18 cellular contexts compared by ENCODE assay signal in the genomic region with DNA sequence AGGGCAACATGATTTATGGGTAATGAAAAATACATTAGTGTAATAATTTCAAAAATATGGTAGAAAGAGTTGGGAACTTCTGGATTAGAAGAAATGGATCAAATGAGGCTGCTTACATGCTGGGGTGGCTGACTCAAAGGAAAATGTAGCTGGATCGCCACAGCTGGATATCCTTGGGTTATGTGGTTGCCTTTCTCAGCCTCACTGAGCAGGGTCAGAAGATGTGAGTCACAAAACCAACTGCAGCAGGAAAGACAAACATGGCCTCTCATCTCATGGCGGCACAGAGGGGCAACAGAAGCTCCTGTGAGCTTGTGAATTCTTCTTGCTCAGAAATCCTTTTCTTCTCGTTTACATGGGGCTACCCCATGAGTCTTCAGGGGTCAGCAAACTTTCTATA.
DNase-seq lines count a peak whose midpoint lies in the region; ATAC-seq, FAIRE-seq and TF ChIP-seq lines count a peak whose summit lies in the region.
"Had no signal": no experiment of that assay in that cellular context is flagged by ENCODE, and none has a peak within 500 bp of the region (broad histone marks: within the 10 kb centered on the region; RNA-seq: fewer than 3 reads in every experiment).

No MANE protein-coding gene starts in this region.

- POLR2A ChIA-PET in K562 (lab: Yijun Ruan, JAX), result interaction anchor here (0.6 kb wide), 1 partner anchor 9 kb away, joined by 3 read pairs; no protein-coding TSS in a partner anchor

- no peak overlapping the region for H3K4me2 ChIP-seq in K562 (ENCODE audit: insufficient read depth, low read length)

- H3K27me3 ChIP-seq in K562 (ENCODE audit: control insufficient read depth in 2 of 2, insufficient read depth in 2 of 2, low read length in 2 of 2) (no peaks in the 10 kb centered on the region), kidney epithelial cell (ENCODE audit: control insufficient read depth, insufficient read depth, low read length) (no peaks in the 10 kb centered on the region), ovary (no peaks in the 10 kb centered on the region)
- H3K27me3 ChIP-seq: SJCRH30 had no signal

- no peak for TF ChIP-seq EP300 in K562 (IDR thresholded peaks at IDR 0.05; ENCODE audit: low read length)
- TF ChIP-seq EP300 in ovary (IDR thresholded peaks at IDR 0.05), result no peak

- H3K4me3 Mint-ChIP-seq in type B pancreatic cell, result no peak overlapping the region
- H3K4me3 Mint-ChIP-seq: stimulated activated memory B cell treated with anti-CD40 and anti-IgM and Interleukin-4, amounts not matched to agents 10 μg/mL and 1 μg/mL and 100 μg/mL, for 72 hours had no signal

- no peaks in the 10 kb centered on the region for H3K79me2 ChIP-seq in K562 (ENCODE audit: control insufficient read depth, insufficient read depth, low read length)

- H3K27ac Mint-ChIP-seq in type B pancreatic cell, result no peak overlapping the region
- H3K27ac Mint-ChIP-seq: stimulated activated memory B cell treated with anti-CD40 and anti-IgM and Interleukin-4, amounts not matched to agents 10 μg/mL and 1 μg/mL and 100 μg/mL, for 72 hours had no signal

- H3K9ac ChIP-seq in K562 (ENCODE audit: insufficient read depth in 1 of 2, low read depth in 2 of 2, low read length in 2 of 2), result no peak overlapping the region

- H3K27ac ChIP-seq in K562 (ENCODE audit: extremely low read depth, low read depth, low read length) (no peak overlapping the region), ovary (no peak overlapping the region)
- H3K27ac ChIP-seq: SJCRH30 had no signal

- no peaks in the 10 kb centered on the region for H4K20me1 ChIP-seq in K562 (replicated peaks; ENCODE audit: control insufficient read depth, insufficient read depth, low read length)

- no peak for TF ChIP-seq POLR2A in K562 (conservative IDR thresholded peaks at IDR 0.05)
- no peak for TF ChIP-seq POLR2A in ovary (IDR thresholded peaks at IDR 0.05)

- no peaks in the 10 kb centered on the region for H3K36me3 Mint-ChIP-seq in type B pancreatic cell
- H3K36me3 Mint-ChIP-seq: stimulated activated memory B cell treated with anti-CD40 and anti-IgM and Interleukin-4, amounts not matched to agents 10 μg/mL and 1 μg/mL and 100 μg/mL, for 72 hours had no signal

- ATAC-seq in K562 (no peak), HG03469 (IDR thresholded peaks at IDR 0.05; ENCODE audit: unreplicated experiment) (no peak), HG03432 (IDR thresholded peaks at IDR 0.05; ENCODE audit: unreplicated experiment) (no peak)
- ATAC-seq: stimulated activated memory B cell treated with anti-CD40 and anti-IgM and Interleukin-4, amounts not matched to agents 10 μg/mL and 1 μg/mL and 100 μg/mL, for 72 hours had no signal

- H3K4me3 ChIP-seq in K562 (no peak overlapping the region), kidney epithelial cell (ENCODE audit: low read depth, low read length) (no peak overlapping the region), ovary (no peak overlapping the region)
- H3K4me3 ChIP-seq: SJCRH30 had no signal

- H3K9me3 ChIP-seq in K562 (replicated peaks; ENCODE audit: control insufficient read depth, insufficient read depth, low read depth, low read length) (no peaks in the 10 kb centered on the region), ovary (no peaks in the 10 kb centered on the region)
- H3K9me3 ChIP-seq: SJCRH30 had no signal

- H3K4me1 ChIP-seq in K562 (replicated peaks in 1 of 2; ENCODE audit: control insufficient read depth in 2 of 2, insufficient read depth in 2 of 2, low read length in 2 of 2) (no peaks in the 10 kb centered on the region; a peak in 2 of 5 replicates), ovary (ENCODE audit: insufficient read depth) (peaks cover 13% of the 10 kb centered on the region)
- H3K4me1 ChIP-seq: SJCRH30 had no signal

- H3K9me3 Mint-ChIP-seq in type B pancreatic cell, result peaks cover 9% of the 10 kb centered on the region

- TF ChIP-seq CTCF in K562 (IDR thresholded peaks at IDR 0.05 in 2 of 3, conservative IDR thresholded peaks at IDR 0.05 in 1 of 3; ENCODE audit: insufficient read depth in 2 of 3, low read depth in 1 of 3, low read length in 3 of 3) (no peak), kidney epithelial cell (IDR thresholded peaks at IDR 0.05; ENCODE audit: insufficient read depth, low read length, poor library complexity, severe bottlenecking) (no peak), ovary (IDR thresholded peaks at IDR 0.05) (no peak), type B pancreatic cell (conservative IDR thresholded peaks at IDR 0.05) (no peak)

- TF ChIP-seq RAD21 in K562 (CRISPR knock-in tag; conservative IDR thresholded peaks at IDR 0.05 in 1 of 2, IDR thresholded peaks at IDR 0.05 in 1 of 2), result no peak

- peak overlapping the region; percentile 26 for H2AFZ ChIP-seq in K562 (ENCODE audit: low read depth, low read length)

- no peaks in the 10 kb centered on the region for H3K9me1 ChIP-seq in K562 (ENCODE audit: control insufficient read depth, insufficient read depth, low read length)

- BruUV-seq in K562 (replicated peaks; lab: Mats Ljungman, UMichigan), result no TSS peak

- DNase-seq in AG08396 (ENCODE audit: low spot score) (peak; percentile 39), LHCN-M2 (ENCODE audit: low read depth) (peak; percentile 63), K562 (ENCODE audit: extremely low read depth in 1 of 4, low spot score in 3 of 4) (no peak), kidney epithelial cell (ENCODE audit: low read depth) (peak; percentile 67), ovary (no peak), type B pancreatic cell (ENCODE audit: extremely low spot score, unreplicated experiment) (no peak)
- DNase-seq: activated CD4-positive, alpha-beta T cell treated with anti-CD3 and anti-CD28 coated beads for 48 hours; activated T-cell treated with anti-CD3 and anti-CD28 coated beads, Interleukin-2, amount 50 U/mL, for 1 hour; cortex of kidney; KBM-7; NCI-H1417 treated with DMSO at 0.1 percent for 48 hours; occipital lobe; SJCRH30; small intestine; T1000 had no signal

- H3K4me1 Mint-ChIP-seq in type B pancreatic cell (ENCODE audit: unreplicated experiment), result peaks cover 24% of the 10 kb centered on the region

- in situ Hi-C loops in K562 (cut with MboI), result no loop called here

- no peak for FAIRE-seq in K562 (lab: Jason Lieb, UNC)
- FAIRE-seq: small intestine had no signal

- H3K27me3 Mint-ChIP-seq in type B pancreatic cell, result no peaks in the 10 kb centered on the region
- H3K27me3 Mint-ChIP-seq: stimulated activated memory B cell treated with anti-CD40 and anti-IgM and Interleukin-4, amounts not matched to agents 10 μg/mL and 1 μg/mL and 100 μg/mL, for 72 hours had no signal

- intact Hi-C loops in K562 (cut with micrococcal nuclease) (no loop called here), ovary (cut with DNase I) (no loop called here)

- no peaks in the 10 kb centered on the region for H3K36me3 ChIP-seq in K562 (ENCODE audit: control insufficient read depth, insufficient read depth, low read length)
- no peaks in the 10 kb centered on the region for H3K36me3 ChIP-seq in kidney epithelial cell (ENCODE audit: control insufficient read depth, insufficient read depth, low read length)
- H3K36me3 ChIP-seq in ovary, result no peaks in the 10 kb centered on the region
- H3K36me3 ChIP-seq: SJCRH30 had no signal

- CTCF ChIA-PET in K562 (lab: Yijun Ruan, JAX; ENCODE audit: low intra/inter-chr PET ratio), result no interaction called here

- 11% methylated on average over 3 of the region's 3 CpGs for WGBS in K562 (ENCODE audit: insufficient coverage, low coverage, missing lambda C conversion rate)
- WGBS in ovary, 3 donors, result 59 to 68% (median 60%) methylated on average over 3 of the region's 3 CpGs

TF ChIP-seq in K562, 482 proteins besides CTCF, POLR2A, EP300 and RAD21:
- TF ChIP-seq FOSL1 (tag; conservative IDR thresholded peaks at IDR 0.05) (peak; percentile 58), NRF1 (conservative IDR thresholded peaks at IDR 0.05 in 1 of 2, IDR thresholded peaks at IDR 0.05 in 1 of 2) (no peak)
TF ChIP-seq in K562: peak in this region for 1.

Comparison
In these comparisons a context has a peak if more than half of its experiments do, and no peak if none do; other contexts are left out.
1. DNase-seq: peak in AG08396 (single experiment), LHCN-M2 (single experiment) and kidney epithelial cell (single experiment); none in K562 (0 of 4), ovary (0 of 5) and type B pancreatic cell (single experiment).